Comparison of ENCODE assay signal across 18 cellular contexts in the genomic region with DNA sequence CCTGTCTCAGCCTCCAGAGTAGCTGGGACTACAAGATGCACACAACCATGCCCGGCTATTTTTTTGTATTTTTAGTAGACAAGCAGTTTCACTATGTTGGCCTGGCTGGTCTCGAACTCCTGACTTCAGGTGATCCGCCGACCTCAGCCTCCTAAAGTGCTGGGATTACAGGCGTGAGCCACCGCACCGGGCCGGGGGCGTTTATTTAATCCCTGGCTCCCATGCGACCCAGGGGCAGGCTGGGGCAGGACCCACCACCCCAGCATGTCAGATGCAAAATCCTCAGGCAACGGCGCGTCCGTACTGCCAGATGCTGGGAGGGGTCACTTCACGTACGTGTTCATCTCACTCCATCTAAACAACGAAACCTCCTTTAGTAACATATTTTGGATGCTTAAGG.
DNase-seq lines count a peak whose midpoint lies in the region; ATAC-seq and TF ChIP-seq lines count a peak whose summit lies in the region.
"Had no signal": no experiment of that assay in that cellular context is flagged by ENCODE, and none has a peak within 500 bp of the region (broad histone marks: within the 10 kb centered on the region; RNA-seq: fewer than 3 reads in every experiment).

No MANE protein-coding gene starts in this region.

- no peaks in the 10 kb centered on the region for H3K36me3 ChIP-seq in vagina

- POLR2A ChIA-PET in T-cell (lab: Charles Lee) = interaction anchor here in 1 of 2 donors (0.6 kb wide), 1 partner anchor 123 kb away, joined by 4 read pairs; no protein-coding TSS in a partner anchor
- POLR2A ChIA-PET in naive thymus-derived CD8-positive, alpha-beta T cell (lab: Charles Lee) = no interaction called here
- POLR2A ChIA-PET in activated CD4-positive, alpha-beta memory T cell treated with anti-CD3 and anti-CD28 coated beads, Interleukin-2, amount 10 ng/mL, durations not matched to agents 7 days and 5 days (lab: Charles Lee) = no interaction called here

- peak overlapping the region; percentile 48 for H3K27ac ChIP-seq in vagina
- H3K27ac ChIP-seq: RWPE1 had no signal

- no peak overlapping the region for H3K4me3 Mint-ChIP-seq in activated naive CD4-positive, alpha-beta T cell treated with anti-CD3 and anti-CD28 coated beads, Interleukin-2, amount 10 ng/mL, durations not matched to agents 7 days and 5 days
- H3K4me3 Mint-ChIP-seq in T-cell = peak overlapping the region; percentile 25 to 85 (median 78)
- peak overlapping the region in 6 of 10 donors; percentile 21 to 84 (median 44) for H3K4me3 Mint-ChIP-seq in naive thymus-derived CD8-positive, alpha-beta T cell
- H3K4me3 Mint-ChIP-seq in activated CD4-positive, alpha-beta memory T cell treated with anti-CD3 and anti-CD28 coated beads, Interleukin-2, amount 10 ng/mL, durations not matched to agents 7 days and 5 days = no peak overlapping the region

- no peak overlapping the region for H3K4me3 ChIP-seq in vagina

- H3K36me3 Mint-ChIP-seq in activated naive CD4-positive, alpha-beta T cell treated with anti-CD3 and anti-CD28 coated beads, Interleukin-2, amount 50 U/mL, for 72 hours = no peaks in the 10 kb centered on the region
- H3K36me3 Mint-ChIP-seq in activated naive CD4-positive, alpha-beta T cell treated with anti-CD3 and anti-CD28 coated beads, Interleukin-2, amount 10 ng/mL, durations not matched to agents 7 days and 5 days = no peaks in the 10 kb centered on the region
- no peaks in the 10 kb centered on the region for H3K36me3 Mint-ChIP-seq in T-cell
- H3K36me3 Mint-ChIP-seq in naive thymus-derived CD8-positive, alpha-beta T cell = no peaks in the 10 kb centered on the region
- no peaks in the 10 kb centered on the region for H3K36me3 Mint-ChIP-seq in activated CD4-positive, alpha-beta memory T cell treated with anti-CD3 and anti-CD28 coated beads, Interleukin-2, amount 10 ng/mL, durations not matched to agents 7 days and 5 days (ENCODE audit: low read depth)

- CTCF ChIA-PET in activated naive CD4-positive, alpha-beta T cell treated with anti-CD3 and anti-CD28 coated beads, Interleukin-2, amount 10 ng/mL, durations not matched to agents 7 days and 5 days (lab: Charles Lee) = no interaction called here
- CTCF ChIA-PET in T-cell (lab: Charles Lee) = no interaction called here
- CTCF ChIA-PET in activated CD4-positive, alpha-beta memory T cell treated with anti-CD3 and anti-CD28 coated beads, Interleukin-2, amount 10 ng/mL, durations not matched to agents 7 days and 5 days (lab: Charles Lee) = no interaction called here

- H3K9me3 Mint-ChIP-seq in activated naive CD4-positive, alpha-beta T cell treated with anti-CD3 and anti-CD28 coated beads, Interleukin-2, amount 50 U/mL, for 72 hours = no peaks in the 10 kb centered on the region
- no peaks in the 10 kb centered on the region for H3K9me3 Mint-ChIP-seq in activated naive CD4-positive, alpha-beta T cell treated with anti-CD3 and anti-CD28 coated beads, Interleukin-2, amount 10 ng/mL, durations not matched to agents 7 days and 5 days
- H3K9me3 Mint-ChIP-seq in T-cell = no peaks in the 10 kb centered on the region
- H3K9me3 Mint-ChIP-seq in naive thymus-derived CD8-positive, alpha-beta T cell = no peaks in the 10 kb centered on the region
- no peaks in the 10 kb centered on the region for H3K9me3 Mint-ChIP-seq in activated CD4-positive, alpha-beta memory T cell treated with anti-CD3 and anti-CD28 coated beads, Interleukin-2, amount 10 ng/mL, durations not matched to agents 7 days and 5 days

- peaks cover 19% of the 10 kb centered on the region for H3K4me1 Mint-ChIP-seq in activated naive CD4-positive, alpha-beta T cell treated with anti-CD3 and anti-CD28 coated beads, Interleukin-2, amount 10 ng/mL, durations not matched to agents 7 days and 5 days
- H3K4me1 Mint-ChIP-seq in T-cell = peaks cover 25 to 38% (median 26%) of the 10 kb centered on the region in 3 donors
- H3K4me1 Mint-ChIP-seq in naive thymus-derived CD8-positive, alpha-beta T cell = peaks cover 16 to 31% (median 24%) of the 10 kb centered on the region in 4 donors
- H3K4me1 Mint-ChIP-seq in activated CD4-positive, alpha-beta memory T cell treated with anti-CD3 and anti-CD28 coated beads, Interleukin-2, amount 10 ng/mL, durations not matched to agents 7 days and 5 days = peaks cover 8% of the 10 kb centered on the region

- H3K27me3 Mint-ChIP-seq in activated naive CD4-positive, alpha-beta T cell treated with anti-CD3 and anti-CD28 coated beads, Interleukin-2, amount 10 ng/mL, durations not matched to agents 7 days and 5 days = no peaks in the 10 kb centered on the region
- H3K27me3 Mint-ChIP-seq in T-cell = no peaks in the 10 kb centered on the region
- peaks cover 0 to 5% (median 0%) of the 10 kb centered on the region in 5 donors for H3K27me3 Mint-ChIP-seq in naive thymus-derived CD8-positive, alpha-beta T cell
- no peaks in the 10 kb centered on the region for H3K27me3 Mint-ChIP-seq in activated CD4-positive, alpha-beta memory T cell treated with anti-CD3 and anti-CD28 coated beads, Interleukin-2, amount 10 ng/mL, durations not matched to agents 7 days and 5 days
- H3K27me3 Mint-ChIP-seq: IgD-negative memory B cell had no signal

- H3K9me3 ChIP-seq in vagina = no peaks in the 10 kb centered on the region

- H3K27ac Mint-ChIP-seq in activated naive CD4-positive, alpha-beta T cell treated with anti-CD3 and anti-CD28 coated beads, Interleukin-2, amount 50 U/mL, for 72 hours = peak overlapping the region; percentile 31 to 86
- no peak overlapping the region for H3K27ac Mint-ChIP-seq in activated naive CD4-positive, alpha-beta T cell treated with anti-CD3 and anti-CD28 coated beads, Interleukin-2, amount 10 ng/mL, durations not matched to agents 7 days and 5 days
- peak overlapping the region in 1 of 2 donors; percentile 90 for H3K27ac Mint-ChIP-seq in T-cell
- peak overlapping the region in 2 of 10 donors; percentile 95 to 98 for H3K27ac Mint-ChIP-seq in naive thymus-derived CD8-positive, alpha-beta T cell
- no peak overlapping the region for H3K27ac Mint-ChIP-seq in activated CD4-positive, alpha-beta memory T cell treated with anti-CD3 and anti-CD28 coated beads, Interleukin-2, amount 10 ng/mL, durations not matched to agents 7 days and 5 days

- intact Hi-C loops in vagina (cut with DNase I) = no loop called here

- peaks cover 5% of the 10 kb centered on the region for H3K4me1 ChIP-seq in vagina

- no peak for ATAC-seq in activated naive CD4-positive, alpha-beta T cell treated with anti-CD3 and anti-CD28 coated beads, Interleukin-2, amount 50 U/mL, for 72 hours
- ATAC-seq in T-cell (replicated peaks in 1 of 4) = no peak
- ATAC-seq in naive thymus-derived CD8-positive, alpha-beta T cell = no peak

- no peak for DNase-seq in activated naive CD4-positive, alpha-beta T cell treated with anti-CD3 and anti-CD28 coated beads, Interleukin-2, amount 50 U/mL, for 72 hours (ENCODE audit: low spot score in 2 of 2)
- no peak for DNase-seq in activated naive CD4-positive, alpha-beta T cell treated with anti-CD3 and anti-CD28 coated beads, Interleukin-2, amount 10 ng/mL, durations not matched to agents 7 days and 5 days
- DNase-seq in T-cell = no peak
- no peak for DNase-seq in naive thymus-derived CD8-positive, alpha-beta T cell
- no peak for DNase-seq in vagina (ENCODE audit: extremely low spot score in 2 of 2)
- DNase-seq in NCI-H226 = no peak
- no peak for DNase-seq in activated CD4-positive, alpha-beta memory T cell treated with anti-CD3 and anti-CD28 coated beads, Interleukin-2, amount 10 ng/mL, durations not matched to agents 7 days and 5 days
- DNase-seq: COR-L47; DMS79; NCI-H1105; NCI-H146; NCI-H2029; NCI-H510A treated with DMSO at 0.1 percent for 48 hours; NCI-H774; NK-92 treated with Interleukin-12 subunit alpha and Interleukin-12 subunit beta, amount 100 ng/mL, for 24 hours; SIG-M5 had no signal

- TF ChIP-seq CTCF in vagina (IDR thresholded peaks at IDR 0.05) = no peak

- no peaks in the 10 kb centered on the region for H3K27me3 ChIP-seq in vagina

- no peak for TF ChIP-seq POLR2A in vagina (IDR thresholded peaks at IDR 0.05)

Comparison
In these comparisons a context has a peak if more than half of its experiments do, and no peak if none do; other contexts are left out.
1. H3K27ac Mint-ChIP-seq: peak in activated naive CD4-positive, alpha-beta T cell treated with anti-CD3 and anti-CD28 coated beads, Interleukin-2, amount 50 U/mL, for 72 hours (2 of 2); none in activated naive CD4-positive, alpha-beta T cell treated with anti-CD3 and anti-CD28 coated beads, Interleukin-2, amount 10 ng/mL, durations not matched to agents 7 days and 5 days (single experiment) and activated CD4-positive, alpha-beta memory T cell treated with anti-CD3 and anti-CD28 coated beads, Interleukin-2, amount 10 ng/mL, durations not matched to agents 7 days and 5 days (single experiment).
2. H3K4me3 Mint-ChIP-seq: peak in T-cell (3 of 3) and naive thymus-derived CD8-positive, alpha-beta T cell (6 of 10); none in activated naive CD4-positive, alpha-beta T cell treated with anti-CD3 and anti-CD28 coated beads, Interleukin-2, amount 10 ng/mL, durations not matched to agents 7 days and 5 days (single experiment) and activated CD4-positive, alpha-beta memory T cell treated with anti-CD3 and anti-CD28 coated beads, Interleukin-2, amount 10 ng/mL, durations not matched to agents 7 days and 5 days (single experiment).